ENCODE assay signal across 1 cellular context in genomic region chr5:37988454-37989046, GRCh38.
TF ChIP-seq lines count a peak whose summit lies in the region.

No MANE protein-coding gene starts in this region.

TF ChIP-seq in HepG2, 621 proteins besides CTCF, POLR2A, EP300 and RAD21 (continued from another document and continues in another):
- TF ChIP-seq, protein P1, sequence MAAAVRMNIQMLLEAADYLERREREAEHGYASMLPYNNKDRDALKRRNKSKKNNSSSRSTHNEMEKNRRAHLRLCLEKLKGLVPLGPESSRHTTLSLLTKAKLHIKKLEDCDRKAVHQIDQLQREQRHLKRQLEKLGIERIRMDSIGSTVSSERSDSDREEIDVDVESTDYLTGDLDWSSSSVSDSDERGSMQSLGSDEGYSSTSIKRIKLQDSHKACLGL (CRISPR knock-in tag; IDR thresholded peaks at IDR 0.05), result no peak
- TF ChIP-seq MAFF (IDR thresholded peaks at IDR 0.05; ENCODE audit: low read depth, low read length), result peak; percentile 48; the same call in 1 of the 2 replicates
- no peak for TF ChIP-seq KDM1A (CRISPR knock-in tag; IDR thresholded peaks at IDR 0.05)
- TF ChIP-seq MLX (CRISPR knock-in tag; IDR thresholded peaks at IDR 0.05), result peak; percentile 83
- TF ChIP-seq NCOA5 (CRISPR knock-in tag; IDR thresholded peaks at IDR 0.05), result no peak
- TF ChIP-seq RFX3 (CRISPR knock-in tag; IDR thresholded peaks at IDR 0.05), result no peak
- no peak for TF ChIP-seq YY1 (IDR thresholded peaks at IDR 0.05; ENCODE audit: insufficient read depth, insufficient replicate concordance, low read depth, low read length)
- no peak for TF ChIP-seq HES4 (CRISPR knock-in tag; IDR thresholded peaks at IDR 0.05; ENCODE audit: borderline replicate concordance)
- TF ChIP-seq ZC3H4 (CRISPR knock-in tag; IDR thresholded peaks at IDR 0.05; ENCODE audit: borderline replicate concordance), result no peak
- TF ChIP-seq NFE2L2 (IDR thresholded peaks at IDR 0.05; ENCODE audit: low read length), result peak; percentile 77
- no peak for TF ChIP-seq DNMT1 (CRISPR knock-in tag; IDR thresholded peaks at IDR 0.05)
- no peak for TF ChIP-seq IRX3 (CRISPR knock-in tag; IDR thresholded peaks at IDR 0.05; ENCODE audit: borderline replicate concordance, low read depth)
- peak; percentile 16; the same call in 1 of the 2 replicates for TF ChIP-seq MAX (IDR thresholded peaks at IDR 0.05)
- no peak for TF ChIP-seq ZNF546 (CRISPR knock-in tag; conservative IDR thresholded peaks at IDR 0.05)
- no peak for TF ChIP-seq ZSCAN31 (CRISPR knock-in tag; IDR thresholded peaks at IDR 0.05; ENCODE audit: low read depth)
- no peak for TF ChIP-seq ZNF205 (CRISPR knock-in tag; IDR thresholded peaks at IDR 0.05)
- no peak for TF ChIP-seq PHF5A (CRISPR knock-in tag; IDR thresholded peaks at IDR 0.05; ENCODE audit: low read depth, unreplicated experiment)
- TF ChIP-seq REPIN1 (CRISPR knock-in tag; IDR thresholded peaks at IDR 0.05; ENCODE audit: borderline replicate concordance, low read depth), result no peak
- TF ChIP-seq, protein P2, sequence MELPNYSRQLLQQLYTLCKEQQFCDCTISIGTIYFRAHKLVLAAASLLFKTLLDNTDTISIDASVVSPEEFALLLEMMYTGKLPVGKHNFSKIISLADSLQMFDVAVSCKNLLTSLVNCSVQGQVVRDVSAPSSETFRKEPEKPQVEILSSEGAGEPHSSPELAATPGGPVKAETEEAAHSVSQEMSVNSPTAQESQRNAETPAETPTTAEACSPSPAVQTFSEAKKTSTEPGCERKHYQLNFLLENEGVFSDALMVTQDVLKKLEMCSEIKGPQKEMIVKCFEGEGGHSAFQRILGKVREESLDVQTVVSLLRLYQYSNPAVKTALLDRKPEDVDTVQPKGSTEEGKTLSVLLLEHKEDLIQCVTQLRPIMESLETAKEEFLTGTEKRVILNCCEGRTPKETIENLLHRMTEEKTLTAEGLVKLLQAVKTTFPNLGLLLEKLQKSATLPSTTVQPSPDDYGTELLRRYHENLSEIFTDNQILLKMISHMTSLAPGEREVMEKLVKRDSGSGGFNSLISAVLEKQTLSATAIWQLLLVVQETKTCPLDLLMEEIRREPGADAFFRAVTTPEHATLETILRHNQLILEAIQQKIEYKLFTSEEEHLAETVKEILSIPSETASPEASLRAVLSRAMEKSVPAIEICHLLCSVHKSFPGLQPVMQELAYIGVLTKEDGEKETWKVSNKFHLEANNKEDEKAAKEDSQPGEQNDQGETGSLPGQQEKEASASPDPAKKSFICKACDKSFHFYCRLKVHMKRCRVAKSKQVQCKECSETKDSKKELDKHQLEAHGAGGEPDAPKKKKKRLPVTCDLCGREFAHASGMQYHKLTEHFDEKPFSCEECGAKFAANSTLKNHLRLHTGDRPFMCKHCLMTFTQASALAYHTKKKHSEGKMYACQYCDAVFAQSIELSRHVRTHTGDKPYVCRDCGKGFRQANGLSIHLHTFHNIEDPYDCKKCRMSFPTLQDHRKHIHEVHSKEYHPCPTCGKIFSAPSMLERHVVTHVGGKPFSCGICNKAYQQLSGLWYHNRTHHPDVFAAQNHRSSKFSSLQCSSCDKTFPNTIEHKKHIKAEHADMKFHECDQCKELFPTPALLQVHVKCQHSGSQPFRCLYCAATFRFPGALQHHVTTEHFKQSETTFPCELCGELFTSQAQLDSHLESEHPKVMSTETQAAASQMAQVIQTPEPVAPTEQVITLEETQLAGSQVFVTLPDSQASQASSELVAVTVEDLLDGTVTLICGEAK (IDR thresholded peaks at IDR 0.05), result no peak
- TF ChIP-seq, protein P2 (CRISPR knock-in tag; IDR thresholded peaks at IDR 0.05), result no peak; the same call in 1 of the 2 replicates
- no peak for TF ChIP-seq PHB2 (IDR thresholded peaks at IDR 0.05; ENCODE audit: partially characterized antibody)
- peak; percentile 81; the same call in 1 of the 2 replicates for TF ChIP-seq TBX3 (IDR thresholded peaks at IDR 0.05; ENCODE audit: borderline replicate concordance)
- TF ChIP-seq ZNF547 (CRISPR knock-in tag; IDR thresholded peaks at IDR 0.05), result no peak
- TF ChIP-seq, protein P3, sequence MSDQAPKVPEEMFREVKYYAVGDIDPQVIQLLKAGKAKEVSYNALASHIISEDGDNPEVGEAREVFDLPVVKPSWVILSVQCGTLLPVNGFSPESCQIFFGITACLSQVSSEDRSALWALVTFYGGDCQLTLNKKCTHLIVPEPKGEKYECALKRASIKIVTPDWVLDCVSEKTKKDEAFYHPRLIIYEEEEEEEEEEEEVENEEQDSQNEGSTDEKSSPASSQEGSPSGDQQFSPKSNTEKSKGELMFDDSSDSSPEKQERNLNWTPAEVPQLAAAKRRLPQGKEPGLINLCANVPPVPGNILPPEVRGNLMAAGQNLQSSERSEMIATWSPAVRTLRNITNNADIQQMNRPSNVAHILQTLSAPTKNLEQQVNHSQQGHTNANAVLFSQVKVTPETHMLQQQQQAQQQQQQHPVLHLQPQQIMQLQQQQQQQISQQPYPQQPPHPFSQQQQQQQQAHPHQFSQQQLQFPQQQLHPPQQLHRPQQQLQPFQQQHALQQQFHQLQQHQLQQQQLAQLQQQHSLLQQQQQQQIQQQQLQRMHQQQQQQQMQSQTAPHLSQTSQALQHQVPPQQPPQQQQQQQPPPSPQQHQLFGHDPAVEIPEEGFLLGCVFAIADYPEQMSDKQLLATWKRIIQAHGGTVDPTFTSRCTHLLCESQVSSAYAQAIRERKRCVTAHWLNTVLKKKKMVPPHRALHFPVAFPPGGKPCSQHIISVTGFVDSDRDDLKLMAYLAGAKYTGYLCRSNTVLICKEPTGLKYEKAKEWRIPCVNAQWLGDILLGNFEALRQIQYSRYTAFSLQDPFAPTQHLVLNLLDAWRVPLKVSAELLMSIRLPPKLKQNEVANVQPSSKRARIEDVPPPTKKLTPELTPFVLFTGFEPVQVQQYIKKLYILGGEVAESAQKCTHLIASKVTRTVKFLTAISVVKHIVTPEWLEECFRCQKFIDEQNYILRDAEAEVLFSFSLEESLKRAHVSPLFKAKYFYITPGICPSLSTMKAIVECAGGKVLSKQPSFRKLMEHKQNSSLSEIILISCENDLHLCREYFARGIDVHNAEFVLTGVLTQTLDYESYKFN (CRISPR knock-in tag; conservative IDR thresholded peaks at IDR 0.05), result peak; percentile 67
- TF ChIP-seq, protein P4, sequence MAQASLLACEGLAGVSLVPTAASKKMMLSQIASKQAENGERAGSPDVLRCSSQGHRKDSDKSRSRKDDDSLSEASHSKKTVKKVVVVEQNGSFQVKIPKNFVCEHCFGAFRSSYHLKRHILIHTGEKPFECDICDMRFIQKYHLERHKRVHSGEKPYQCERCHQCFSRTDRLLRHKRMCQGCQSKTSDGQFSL (CRISPR knock-in tag; IDR thresholded peaks at IDR 0.05), result no peak
- TF ChIP-seq ZNF317 (CRISPR knock-in tag; IDR thresholded peaks at IDR 0.05), result 0 out of 2 replicates have a peak, but pooled peaks have one; percentile 59
- TF ChIP-seq ZBED4 (CRISPR knock-in tag; IDR thresholded peaks at IDR 0.05; ENCODE audit: borderline replicate concordance), result no peak
- no peak for TF ChIP-seq ZHX1 (CRISPR knock-in tag; IDR thresholded peaks at IDR 0.05; ENCODE audit: low read depth)
- TF ChIP-seq ETV5 (CRISPR knock-in tag; IDR thresholded peaks at IDR 0.05; ENCODE audit: borderline replicate concordance), result peak; percentile 72; the same call in 1 of the 2 replicates
- no peak for TF ChIP-seq GTF3A (CRISPR knock-in tag; conservative IDR thresholded peaks at IDR 0.05)
- TF ChIP-seq PLSCR1 (CRISPR knock-in tag; IDR thresholded peaks at IDR 0.05; ENCODE audit: borderline replicate concordance), result no peak
- no peak for TF ChIP-seq SMYD3 (CRISPR knock-in tag; IDR thresholded peaks at IDR 0.05)
- TF ChIP-seq HNRNPK (IDR thresholded peaks at IDR 0.05; ENCODE audit: low read depth, low read length, poor library complexity, severe bottlenecking), result no peak
- TF ChIP-seq ZBTB14 (CRISPR knock-in tag; IDR thresholded peaks at IDR 0.05), result no peak
- no peak for TF ChIP-seq TBL1XR1 (IDR thresholded peaks at IDR 0.05; ENCODE audit: borderline replicate concordance, low read length, partially characterized antibody)
